1 cellular context compared by ENCODE assay signal in the genomic region with DNA sequence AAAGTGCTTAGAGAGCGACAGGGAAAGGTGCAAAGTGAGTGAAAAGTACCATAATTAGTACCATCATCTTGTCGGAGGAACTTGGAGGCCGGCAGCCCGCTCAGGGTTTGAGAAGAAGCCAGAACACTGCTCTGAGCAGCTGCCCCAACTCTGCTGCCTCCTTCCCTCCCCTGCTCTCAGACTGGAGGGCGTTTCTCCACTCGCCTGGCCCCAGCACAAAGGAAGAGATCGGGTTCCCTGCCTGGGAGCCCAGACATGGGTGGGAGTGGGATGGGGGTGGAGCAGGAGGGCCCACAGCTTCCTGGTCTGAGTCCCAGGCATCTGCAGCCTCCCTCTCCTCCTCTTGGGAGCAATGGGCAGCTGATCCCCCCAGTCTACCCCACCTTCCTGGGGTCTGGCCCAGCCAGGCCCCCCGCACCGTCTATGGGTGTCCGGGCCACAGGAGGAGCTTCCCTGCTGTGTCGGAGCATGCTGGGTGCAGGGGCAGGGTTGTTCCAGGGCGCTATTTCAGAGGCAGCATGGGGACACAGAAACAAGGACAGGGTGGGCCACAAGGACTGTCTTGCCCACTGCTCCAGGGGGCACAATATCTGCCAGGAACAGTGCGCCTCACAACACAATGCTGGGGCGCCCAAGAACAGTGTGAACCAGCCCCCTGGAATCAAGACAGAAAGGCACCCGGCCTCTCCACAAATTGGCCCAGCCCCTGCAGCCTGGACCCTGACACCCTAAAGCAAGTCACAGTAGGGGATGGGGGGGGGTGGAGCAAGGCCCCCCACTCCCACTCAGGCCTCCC.
TF ChIP-seq lines count a peak whose summit lies in the region.

No MANE protein-coding gene starts in this region.

TF ChIP-seq in A549, 52 proteins besides CTCF, POLR2A, EP300 and RAD21 (continued from another document):
- TF ChIP-seq JUNB (IDR thresholded peaks at IDR 0.05) = no peak
